Comparison of ENCODE assay signal across 6 cellular contexts in the genomic region with DNA sequence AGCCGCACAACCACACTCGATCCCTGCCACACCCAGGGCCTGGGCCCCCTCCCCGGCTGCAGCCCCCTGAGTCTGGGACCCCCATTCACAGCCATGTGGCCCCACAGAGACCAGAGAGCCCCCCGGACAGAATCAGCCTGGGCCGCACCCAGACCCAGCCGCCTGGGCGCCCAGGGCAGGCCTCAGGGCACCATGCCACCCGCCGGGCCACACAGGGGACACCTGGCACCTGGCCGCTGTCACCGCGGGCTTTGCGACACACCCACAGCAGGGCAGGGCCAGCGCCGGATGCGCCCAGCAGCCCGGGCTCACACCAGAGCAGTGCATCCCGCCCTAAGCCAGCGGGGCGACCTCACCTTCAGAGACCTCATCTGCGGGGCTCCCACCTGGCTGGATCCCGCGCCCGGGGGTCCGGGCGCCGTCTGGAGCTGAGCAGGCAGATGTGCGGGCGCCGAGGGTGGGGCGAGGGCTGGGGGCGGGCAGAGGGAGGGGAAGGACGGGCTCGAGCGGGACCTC. TPM values are rescaled to one million over a fixed set of nuclear protein-coding genes. Genes with fewer than 3 reads are reported as not detected.
A peak's percentile ranks its signal among the peaks of the same experiment; 100 is the strongest.
DNase-seq lines count a peak whose midpoint lies in the region; ATAC-seq, FAIRE-seq and TF ChIP-seq lines count a peak whose summit lies in the region.

No MANE protein-coding gene starts in this region.

- peak; percentile 45 for DNase-seq in ELR (ENCODE audit: low read depth)
- DNase-seq in activated CD4-positive, alpha-beta memory T cell treated with anti-CD3 and anti-CD28 coated beads, Interleukin-2, amount 10 ng/mL, durations not matched to agents 7 days and 5 days = peak; percentile 32
- DNase-seq in right lobe of liver = peak; percentile 78 to 87 (median 86)
- DNase-seq in HTR-8/SVneo (ENCODE audit: insufficient read length, low spot score) = no peak
- DNase-seq in CD14-positive monocyte (ENCODE audit: low spot score) = no peak

- 0% methylated on average over 8 of the region's 35 CpGs for WGBS in right lobe of liver (ENCODE audit: insufficient coverage, low coverage, low lambda C conversion rate, missing lambda C conversion rate)

- H3K4me1 ChIP-seq in right lobe of liver = peaks cover 0 to 11% (median 0%) of the 10 kb centered on the region in 4 donors

- H3K9me3 Mint-ChIP-seq in activated CD4-positive, alpha-beta memory T cell treated with anti-CD3 and anti-CD28 coated beads, Interleukin-2, amount 10 ng/mL, durations not matched to agents 7 days and 5 days = no peaks in the 10 kb centered on the region
- H3K9me3 Mint-ChIP-seq in CD14-positive monocyte = peaks cover 3 to 8% (median 5%) of the 10 kb centered on the region in 7 donors

- no peak overlapping the region for H3K27ac Mint-ChIP-seq in activated CD4-positive, alpha-beta memory T cell treated with anti-CD3 and anti-CD28 coated beads, Interleukin-2, amount 10 ng/mL, durations not matched to agents 7 days and 5 days
- no peak overlapping the region for H3K27ac Mint-ChIP-seq in CD14-positive monocyte

- peak; percentile 66 to 82 (median 69) for ATAC-seq in right lobe of liver
- no peak for ATAC-seq in GM21717 (IDR thresholded peaks at IDR 0.05; ENCODE audit: unreplicated experiment)

- H3K27ac ChIP-seq in right lobe of liver = peak overlapping the region; percentile 58 to 76 (median 67)

- peaks cover 0 to 1% (median under 1%) of the 10 kb centered on the region in 4 donors for H3K36me3 ChIP-seq in right lobe of liver

- H3K27me3 ChIP-seq in right lobe of liver = no peaks in the 10 kb centered on the region

- peaks cover 5% of the 10 kb centered on the region for H3K4me1 Mint-ChIP-seq in activated CD4-positive, alpha-beta memory T cell treated with anti-CD3 and anti-CD28 coated beads, Interleukin-2, amount 10 ng/mL, durations not matched to agents 7 days and 5 days
- peaks cover 18% of the 10 kb centered on the region for H3K4me1 Mint-ChIP-seq in CD14-positive monocyte

- no peak for TF ChIP-seq POLR2A in right lobe of liver (IDR thresholded peaks at IDR 0.05)

- H3K4me3 Mint-ChIP-seq in activated CD4-positive, alpha-beta memory T cell treated with anti-CD3 and anti-CD28 coated beads, Interleukin-2, amount 10 ng/mL, durations not matched to agents 7 days and 5 days = no peak overlapping the region
- peak overlapping the region in 1 of 2 donors; percentile 67 for H3K4me3 Mint-ChIP-seq in CD14-positive monocyte

- TF ChIP-seq CTCF in right lobe of liver (IDR thresholded peaks at IDR 0.05) = no peak
- no peak for TF ChIP-seq CTCF in CD14-positive monocyte (IDR thresholded peaks at IDR 0.05)

- POLR2A ChIA-PET in activated CD4-positive, alpha-beta memory T cell treated with anti-CD3 and anti-CD28 coated beads, Interleukin-2, amount 10 ng/mL, durations not matched to agents 7 days and 5 days (lab: Charles Lee) = no interaction called here

- H3K9me3 ChIP-seq in right lobe of liver = no peaks in the 10 kb centered on the region

- FAIRE-seq in HTR-8/SVneo (lab: Jason Lieb, UNC) = no peak

- H3K27me3 Mint-ChIP-seq in activated CD4-positive, alpha-beta memory T cell treated with anti-CD3 and anti-CD28 coated beads, Interleukin-2, amount 10 ng/mL, durations not matched to agents 7 days and 5 days = peaks cover 8% of the 10 kb centered on the region
- peaks cover 4 to 23% (median 21%) of the 10 kb centered on the region in 3 donors for H3K27me3 Mint-ChIP-seq in CD14-positive monocyte (ENCODE audit: low read depth in 3 of 3)

- no peaks in the 10 kb centered on the region for H3K36me3 Mint-ChIP-seq in activated CD4-positive, alpha-beta memory T cell treated with anti-CD3 and anti-CD28 coated beads, Interleukin-2, amount 10 ng/mL, durations not matched to agents 7 days and 5 days (ENCODE audit: low read depth)
- peaks cover 8% of the 10 kb centered on the region in 2 donors for H3K36me3 Mint-ChIP-seq in CD14-positive monocyte

- CTCF ChIA-PET in activated CD4-positive, alpha-beta memory T cell treated with anti-CD3 and anti-CD28 coated beads, Interleukin-2, amount 10 ng/mL, durations not matched to agents 7 days and 5 days (lab: Charles Lee) = no interaction called here

- H3K4me3 ChIP-seq in right lobe of liver = peak overlapping the region; percentile 26 to 48 (median 42)

- intact Hi-C loops in right lobe of liver (cut with DNase I) (no loop called here), CD14-positive monocyte (cut with micrococcal nuclease) (no loop called here)

RNA-seq across cellular contexts. Expression of a gene that starts 0.4 kb away (rescaled TPM):
- total RNA-seq in activated CD4-positive, alpha-beta memory T cell treated with anti-CD3 and anti-CD28 coated beads, Interleukin-2, amount 10 ng/mL, durations not matched to agents 7 days and 5 days = under 1 TPM; 0.20 to 0.23 TPM
- total RNA-seq in right lobe of liver = 10 to 100 TPM in 1 of 6 experiments, 1 to 10 TPM in 5; 2.8 to 10.4 (median 4.7) TPM
- polyA plus RNA-seq in CD14-positive monocyte = under 1 TPM in 1 of 2 donors, not detected in 1; 0.05 TPM

RNA-seq across cellular contexts. Expression of a gene that starts 20.4 kb away (rescaled TPM):
- 10 to 100 TPM; 20.5 to 21.6 TPM for total RNA-seq in activated CD4-positive, alpha-beta memory T cell treated with anti-CD3 and anti-CD28 coated beads, Interleukin-2, amount 10 ng/mL, durations not matched to agents 7 days and 5 days
- total RNA-seq in right lobe of liver = 10 to 100 TPM in 4 of 6 experiments, 1 to 10 TPM in 2; 8.4 to 14.9 (median 10.3) TPM
- 1 to 10 TPM; 2.5 to 3.0 TPM for polyA plus RNA-seq in CD14-positive monocyte

RNA-seq across cellular contexts. Expression of a gene that starts 21.0 kb away (rescaled TPM):
- total RNA-seq in activated CD4-positive, alpha-beta memory T cell treated with anti-CD3 and anti-CD28 coated beads, Interleukin-2, amount 10 ng/mL, durations not matched to agents 7 days and 5 days = under 1 TPM; 0.15 to 0.20 TPM
- 1 to 10 TPM in 2 of 6 experiments, under 1 TPM in 4; 0.51 to 1.6 (median 0.80) TPM for total RNA-seq in right lobe of liver
- polyA plus RNA-seq in CD14-positive monocyte = under 1 TPM in 1 of 2 donors, not detected in 1; 0.03 TPM

RNA-seq across cellular contexts. Expression of a gene that starts 33.5 kb away (rescaled TPM):
- total RNA-seq in activated CD4-positive, alpha-beta memory T cell treated with anti-CD3 and anti-CD28 coated beads, Interleukin-2, amount 10 ng/mL, durations not matched to agents 7 days and 5 days = 10 to 100 TPM; 52.9 to 53.4 TPM
- total RNA-seq in right lobe of liver = 10 to 100 TPM; 30.7 to 58.6 (median 33.3) TPM
- 10 to 100 TPM; 52.4 to 58.8 TPM for polyA plus RNA-seq in CD14-positive monocyte

RNA-seq across cellular contexts. Expression of a gene that starts 48.8 kb away (rescaled TPM):
- 10 to 100 TPM; 51.4 to 55.1 TPM for total RNA-seq in activated CD4-positive, alpha-beta memory T cell treated with anti-CD3 and anti-CD28 coated beads, Interleukin-2, amount 10 ng/mL, durations not matched to agents 7 days and 5 days
- 100 to 1,000 TPM in 1 of 6 experiments, 10 to 100 TPM in 5; 23.8 to 114 (median 31.5) TPM for total RNA-seq in right lobe of liver
- 10 to 100 TPM; 47.9 to 55.5 TPM for polyA plus RNA-seq in CD14-positive monocyte

Comparison
In these comparisons a context has a peak if more than half of its experiments do, and no peak if none do; other contexts are left out.
1. DNase-seq: peak in ELR (single experiment), activated CD4-positive, alpha-beta memory T cell treated with anti-CD3 and anti-CD28 coated beads, Interleukin-2, amount 10 ng/mL, durations not matched to agents 7 days and 5 days (single experiment) and right lobe of liver (3 of 3); none in HTR-8/SVneo (single experiment) and CD14-positive monocyte (single experiment).